Comparison of ENCODE assay signal across 8 cellular contexts in the genomic region with DNA sequence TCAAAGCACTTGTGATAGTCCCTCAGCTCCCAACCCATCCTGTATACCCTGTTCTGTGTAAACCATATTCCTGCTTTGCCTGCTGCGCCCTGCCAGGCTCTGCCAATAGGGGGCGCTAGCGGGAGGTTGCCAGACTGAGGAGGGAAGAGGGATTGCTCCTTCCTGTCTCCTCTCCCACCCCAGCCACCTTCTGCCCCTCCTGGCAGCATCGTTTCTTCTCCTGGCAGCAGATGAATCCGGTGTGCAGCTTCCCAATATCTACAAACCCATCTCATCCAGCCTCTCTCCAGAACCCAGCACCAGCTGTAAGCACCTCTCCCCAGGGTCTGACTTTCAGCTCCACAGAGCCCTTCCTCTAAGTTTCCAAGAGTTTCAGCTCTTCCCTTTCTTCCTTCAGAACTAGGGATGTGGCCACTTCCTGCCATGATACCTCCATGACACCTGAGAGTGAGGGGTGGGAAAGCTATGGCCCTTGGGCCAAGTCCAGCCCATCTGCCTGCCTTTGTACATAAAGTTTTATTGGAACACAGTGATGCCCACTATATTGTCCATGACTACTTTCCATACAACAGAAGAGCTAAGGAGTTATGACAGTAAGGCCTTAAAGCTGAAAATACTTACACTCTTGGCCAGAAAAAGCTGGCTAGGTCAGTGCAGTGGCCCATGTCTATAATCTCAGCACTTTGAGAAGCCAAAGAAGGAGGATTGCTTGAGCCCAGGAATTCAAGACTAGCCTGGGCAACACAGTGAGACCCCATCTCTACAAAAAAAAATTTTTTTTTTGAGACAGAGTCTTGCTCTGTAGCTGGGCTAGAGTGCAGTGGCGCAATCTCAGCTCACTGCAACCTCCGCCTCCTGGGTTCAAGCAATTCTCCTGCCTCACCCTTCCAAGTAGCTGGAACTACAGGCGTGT. TPM values are rescaled to one million over a fixed set of nuclear protein-coding genes. Genes with fewer than 3 reads are reported as not detected.
DNase-seq lines count a peak whose midpoint lies in the region; ATAC-seq and TF ChIP-seq lines count a peak whose summit lies in the region.

No MANE protein-coding gene starts in this region.

- TF ChIP-seq CTCF in PC-9 (conservative IDR thresholded peaks at IDR 0.05) (peak; percentile 70), endodermal cell (conservative IDR thresholded peaks at IDR 0.05) (peak; percentile 95)

- POLR2A ChIA-PET in PC-9 (lab: Charles Lee; ENCODE audit: unreplicated experiment): no interaction called here
- POLR2A ChIA-PET in CD4-positive, alpha-beta memory T cell (lab: Charles Lee; ENCODE audit: partially characterized antibody): interaction anchor here (1.6 kb wide), 1 partner anchor 8 kb away, joined by 3 read pairs; no protein-coding TSS in a partner anchor

- H3K27me3 ChIP-seq in PC-9 (ENCODE audit: insufficient read depth, low read depth) (peaks cover 25% of the 10 kb centered on the region; the same call in 1 of the 2 replicates), endodermal cell (ENCODE audit: control insufficient read depth, insufficient read depth, low read length, poor library complexity, severe bottlenecking) (peaks cover 6% of the 10 kb centered on the region)
- H3K27me3 ChIP-seq in CD4-positive, alpha-beta memory T cell (ENCODE audit: insufficient read depth, low read length): no peaks in the 10 kb centered on the region

- CTCF ChIA-PET in PC-9 (lab: Charles Lee): interaction anchor here (0.5 kb wide), 1 partner anchor 10 kb away, joined by 6 read pairs; no protein-coding TSS in a partner anchor
- CTCF ChIA-PET in CD4-positive, alpha-beta memory T cell (lab: Charles Lee; ENCODE audit: partially characterized antibody): interaction anchor here (0.5 to 1.7 kb wide), 4 partner anchors 18 to 275 kb away, joined by 3 to 6 read pairs (median 4); no protein-coding TSS in a partner anchor

- BruUV-seq in PC-9 (replicated peaks; lab: Mats Ljungman, UMichigan): no TSS peak

- H2AFZ ChIP-seq in PC-9: no peak overlapping the region

- no peaks in the 10 kb centered on the region for H4K20me1 ChIP-seq in PC-9 (ENCODE audit: insufficient read depth)

- H3K4me3 ChIP-seq in PC-9 (no peak overlapping the region), endodermal cell (ENCODE audit: low read length) (no peak overlapping the region)
- H3K4me3 ChIP-seq in CD4-positive, alpha-beta memory T cell (ENCODE audit: low read length in 2 of 2): no peak overlapping the region

- no peak overlapping the region for H3K9ac ChIP-seq in endodermal cell (ENCODE audit: extremely low read depth, low read length, poor library complexity, severe bottlenecking)

- H3K9me3 Mint-ChIP-seq in endodermal cell: no peaks in the 10 kb centered on the region
- no peaks in the 10 kb centered on the region for H3K9me3 Mint-ChIP-seq in CD4-positive, alpha-beta memory T cell

- 54 to 82% methylated on average over 4 to 8 of the region's 8 CpGs for WGBS in endodermal cell (ENCODE audit: insufficient coverage in 1 of 2, insufficient read length in 1 of 2), 2 experiments

- no peaks in the 10 kb centered on the region for H3K9me2 ChIP-seq in PC-9 (ENCODE audit: insufficient read depth)

- no peaks in the 10 kb centered on the region for H3F3A ChIP-seq in PC-9 (ENCODE audit: insufficient read depth, low read depth)

- DNase-seq in activated CD8-positive, alpha-beta memory T cell treated with anti-CD3 and anti-CD28 coated beads for 24 hours: peak; percentile 67
- DNase-seq in activated CD8-positive, alpha-beta memory T cell treated with anti-CD3 and anti-CD28 coated beads, Interleukin-2, amount 50 U/mL, for 4 hours: no peak
- DNase-seq in PC-9 (no peak), endodermal cell (peak; percentile 98), NCI-H526 treated with DMSO at 0.1 percent for 48 hours (lab: John Stamatoyannopoulos, UW) (no peak)
- DNase-seq in stimulated activated CD8-positive, alpha-beta memory T cell treated with anti-CD3 and anti-CD28 coated beads, Interleukin-4, amount 100 ng/mL, for 48 hours: peak; percentile 78
- no peak for DNase-seq in CD4-positive, alpha-beta memory T cell

- no peak overlapping the region for H3K27ac ChIP-seq in PC-9
- H3K27ac ChIP-seq in endodermal cell (ENCODE audit: low read depth, low read length): no peak overlapping the region
- H3K27ac ChIP-seq in CD4-positive, alpha-beta memory T cell (ENCODE audit: low read depth, low read length): no peak overlapping the region

- peaks cover 8% of the 10 kb centered on the region for H3K4me1 Mint-ChIP-seq in endodermal cell
- H3K4me1 Mint-ChIP-seq in CD4-positive, alpha-beta memory T cell: peaks cover 0 to 4% (median 0%) of the 10 kb centered on the region in 4 donors

- H3K79me2 ChIP-seq in PC-9 (ENCODE audit: low read depth): no peaks in the 10 kb centered on the region

- peak overlapping the region; percentile 53 for H3K4me3 Mint-ChIP-seq in endodermal cell
- no peak overlapping the region for H3K4me3 Mint-ChIP-seq in CD4-positive, alpha-beta memory T cell

- no peak for ATAC-seq in HG02588 (IDR thresholded peaks at IDR 0.05; ENCODE audit: unreplicated experiment)

- H3K4me2 ChIP-seq in PC-9: no peak overlapping the region

- H3K36me3 ChIP-seq in PC-9 (ENCODE audit: low read depth): no peaks in the 10 kb centered on the region
- H3K36me3 ChIP-seq in endodermal cell (ENCODE audit: control insufficient read depth, insufficient read depth, low read length): no peaks in the 10 kb centered on the region
- no peaks in the 10 kb centered on the region for H3K36me3 ChIP-seq in CD4-positive, alpha-beta memory T cell (ENCODE audit: insufficient read depth, low read length)

- H3K9me3 ChIP-seq in PC-9 (ENCODE audit: insufficient read depth, low read depth) (no peaks in the 10 kb centered on the region), endodermal cell (ENCODE audit: control insufficient read depth, low read length) (no peaks in the 10 kb centered on the region)
- no peaks in the 10 kb centered on the region for H3K9me3 ChIP-seq in CD4-positive, alpha-beta memory T cell (ENCODE audit: control insufficient read depth in 1 of 2, low read length in 2 of 2)

- H3K27me3 Mint-ChIP-seq in endodermal cell (ENCODE audit: insufficient read depth): peaks cover 4% of the 10 kb centered on the region
- peaks cover 17% of the 10 kb centered on the region in 2 donors for H3K27me3 Mint-ChIP-seq in CD4-positive, alpha-beta memory T cell

- peak overlapping the region; percentile 62 for H3K27ac Mint-ChIP-seq in endodermal cell
- H3K27ac Mint-ChIP-seq in CD4-positive, alpha-beta memory T cell: no peak overlapping the region

- H3K36me3 Mint-ChIP-seq in endodermal cell (ENCODE audit: low read depth): peaks cover 2% of the 10 kb centered on the region
- no peaks in the 10 kb centered on the region for H3K36me3 Mint-ChIP-seq in CD4-positive, alpha-beta memory T cell

- no peaks in the 10 kb centered on the region; the same call in 1 of the 2 replicates for H3K4me1 ChIP-seq in PC-9 (replicated peaks; ENCODE audit: insufficient read depth)
- H3K4me1 ChIP-seq in endodermal cell (ENCODE audit: control insufficient read depth, insufficient read depth, low read length): no peaks in the 10 kb centered on the region
- H3K4me1 ChIP-seq in CD4-positive, alpha-beta memory T cell (ENCODE audit: insufficient read depth, low read length): no peaks in the 10 kb centered on the region

- intact Hi-C loops in PC-9 (cut with micrococcal nuclease; ENCODE audit: unreplicated experiment): no loop called here
- intact Hi-C loops in CD4-positive, alpha-beta memory T cell (cut with micrococcal nuclease): no loop called here

RNA-seq across cellular contexts. Expression of a gene that starts 34.5 kb away (rescaled TPM):
- total RNA-seq in PC-9 (2021) (not detected in 2 replicates), endodermal cell (1 to 10 TPM in 1 of 2 donors, under 1 TPM in 1; 0.69 to 1.0 TPM)
- 28.4 TPM for polyA plus RNA-seq in endodermal cell (2013, experiment 1 of 2)
- polyA plus RNA-seq in endodermal cell (2013, experiment 2 of 2): 21.8 TPM
- 1 to 10 TPM; 2.7 to 3.5 TPM for total RNA-seq in CD4-positive, alpha-beta memory T cell
- under 1 TPM; 0.89 to 0.95 TPM for polyA plus RNA-seq in CD4-positive, alpha-beta memory T cell

RNA-seq across cellular contexts. Expression of a gene that starts 41.4 kb away (rescaled TPM):
- total RNA-seq in PC-9 (2021) (0.96 and 1.1 TPM in 2 replicates), endodermal cell (10 to 100 TPM; 21.6 to 38.7 TPM)
- polyA plus RNA-seq in endodermal cell (2013, experiment 1 of 2): 25.2 TPM
- polyA plus RNA-seq in endodermal cell (2013, experiment 2 of 2): 21.7 TPM
- under 1 TPM; 0.12 to 0.17 TPM for total RNA-seq in CD4-positive, alpha-beta memory T cell
- polyA plus RNA-seq in CD4-positive, alpha-beta memory T cell: not detected

RNA-seq across cellular contexts. Expression of a gene that starts 47.4 kb away (rescaled TPM):
- 19.4 and 21.6 TPM in 2 replicates for total RNA-seq in PC-9 (2021)
- 10 to 100 TPM; 20.9 to 22.1 TPM for total RNA-seq in endodermal cell
- 21.0 TPM for polyA plus RNA-seq in endodermal cell (2013, experiment 1 of 2)
- polyA plus RNA-seq in endodermal cell (2013, experiment 2 of 2): 18.5 TPM
- total RNA-seq in CD4-positive, alpha-beta memory T cell: 10 to 100 TPM; 25.1 to 26.0 TPM
- 10 to 100 TPM; 14.8 to 24.6 TPM for polyA plus RNA-seq in CD4-positive, alpha-beta memory T cell

Comparison
In these comparisons a context has a peak if more than half of its experiments do, and no peak if none do; other contexts are left out.
1. DNase-seq: peak in activated CD8-positive, alpha-beta memory T cell treated with anti-CD3 and anti-CD28 coated beads for 24 hours (single experiment), endodermal cell (single experiment) and stimulated activated CD8-positive, alpha-beta memory T cell treated with anti-CD3 and anti-CD28 coated beads, Interleukin-4, amount 100 ng/mL, for 48 hours (single experiment); none in activated CD8-positive, alpha-beta memory T cell treated with anti-CD3 and anti-CD28 coated beads, Interleukin-2, amount 50 U/mL, for 4 hours (single experiment), PC-9 (0 of 2), CD4-positive, alpha-beta memory T cell (0 of 5) and NCI-H526 treated with DMSO at 0.1 percent for 48 hours (single experiment).
2. RNA of a gene that starts 41.4 kb away (total RNA-seq): 21.6 to 38.7 TPM in endodermal cell; 0.96 to 1.1 TPM in PC-9 and 0.12 to 0.17 TPM in CD4-positive, alpha-beta memory T cell; every median in the first group is over 10 times any median in the second.